8 cellular contexts compared by ENCODE assay signal in genomic region chr13:52012512-52012836, GRCh38. TPM values are rescaled to one million over a fixed set of nuclear protein-coding genes. Genes with fewer than 3 reads are reported as not detected.
DNase-seq lines count a peak whose midpoint lies in the region; ATAC-seq and TF ChIP-seq lines count a peak whose summit lies in the region.

No MANE protein-coding gene starts in this region.

- H3K27ac Mint-ChIP-seq in CD8-positive, alpha-beta memory T cell, result peak overlapping the region; percentile 50 to 99 (median 94)
- H3K27ac Mint-ChIP-seq in neural progenitor cell, result peak overlapping the region; percentile 98

- peaks cover 10 to 31% of the 10 kb centered on the region in 2 donors for H3K27me3 Mint-ChIP-seq in CD8-positive, alpha-beta memory T cell
- peaks cover 6% of the 10 kb centered on the region for H3K27me3 Mint-ChIP-seq in neural progenitor cell (ENCODE audit: insufficient read depth, low read depth)

- 0 to 2% methylated on average over 8 of the region's 8 CpGs for WGBS in ectodermal cell, 2 experiments

- H3K79me2 ChIP-seq in Loucy (ENCODE audit: insufficient read depth, low read length) (peaks cover 50% of the 10 kb centered on the region), neural progenitor cell (ENCODE audit: low read depth) (peaks cover 52% of the 10 kb centered on the region)

- H3K4me3 ChIP-seq in CD8-positive, alpha-beta memory T cell (ENCODE audit: low read length), result peak overlapping the region; percentile 93
- H3K4me3 ChIP-seq in Loucy (ENCODE audit: low read length, poor library complexity, severe bottlenecking) (peak overlapping the region; percentile 91), ectodermal cell (ENCODE audit: insufficient read depth, low read depth, low read length) (peak overlapping the region; percentile 89), neural progenitor cell (peak overlapping the region; percentile 92)

- H3K4me1 ChIP-seq in CD8-positive, alpha-beta memory T cell (ENCODE audit: insufficient read depth, low read length), result peaks cover 19% of the 10 kb centered on the region
- H3K4me1 ChIP-seq in Loucy (ENCODE audit: insufficient read depth, low read length, poor library complexity, severe bottlenecking) (peaks cover 19% of the 10 kb centered on the region), ectodermal cell (ENCODE audit: control insufficient read depth, insufficient read depth, low read length) (no peaks in the 10 kb centered on the region), neural progenitor cell (peaks cover 18% of the 10 kb centered on the region)

- H3K9ac ChIP-seq in Loucy (ENCODE audit: low read depth, low read length, poor library complexity, severe bottlenecking), result peak overlapping the region; percentile 82
- H3K9ac ChIP-seq in neural progenitor cell, result peak overlapping the region; percentile 86

- H3K9me2 ChIP-seq in Loucy (replicated peaks; ENCODE audit: low read depth, low read length), result no peaks in the 10 kb centered on the region

- peaks cover 25 to 52% (median 37%) of the 10 kb centered on the region in 3 donors for H3K4me1 Mint-ChIP-seq in CD8-positive, alpha-beta memory T cell
- peaks cover 20% of the 10 kb centered on the region for H3K4me1 Mint-ChIP-seq in neural progenitor cell

- H3K27me3 ChIP-seq in CD8-positive, alpha-beta memory T cell (ENCODE audit: insufficient read depth, low read length, poor library complexity, severe bottlenecking), result peaks cover 4% of the 10 kb centered on the region
- peaks cover 20% of the 10 kb centered on the region for H3K27me3 ChIP-seq in Loucy (ENCODE audit: insufficient read depth, low read length, poor library complexity, severe bottlenecking)
- H3K27me3 ChIP-seq in ectodermal cell (ENCODE audit: control insufficient read depth, insufficient read depth, low read length, poor library complexity, severe bottlenecking), result peaks cover 25% of the 10 kb centered on the region
- H3K27me3 ChIP-seq in neural progenitor cell, result peaks cover 20% of the 10 kb centered on the region

- H3F3A ChIP-seq in Loucy (ENCODE audit: low read depth) (no peaks in the 10 kb centered on the region), neural progenitor cell (ENCODE audit: low read depth) (no peaks in the 10 kb centered on the region)

- ATAC-seq in GM19467 (IDR thresholded peaks at IDR 0.05; ENCODE audit: unreplicated experiment), result no peak

- H4K20me1 ChIP-seq in Loucy (ENCODE audit: insufficient read depth, low read length, poor library complexity, severe bottlenecking), result peaks cover 12% of the 10 kb centered on the region
- H4K20me1 ChIP-seq in neural progenitor cell (ENCODE audit: low read depth), result peaks cover 3% of the 10 kb centered on the region

- TF ChIP-seq CTCF in Loucy (conservative IDR thresholded peaks at IDR 0.05; ENCODE audit: low read length), result no peak
- no peak for TF ChIP-seq CTCF in neural progenitor cell (IDR thresholded peaks at IDR 0.05)

- no peaks in the 10 kb centered on the region for H3K36me3 ChIP-seq in CD8-positive, alpha-beta memory T cell (ENCODE audit: insufficient read depth, low read length)
- H3K36me3 ChIP-seq in Loucy (ENCODE audit: insufficient read depth, low read length) (no peaks in the 10 kb centered on the region), ectodermal cell (ENCODE audit: control insufficient read depth, insufficient read depth, low read length) (peaks cover 3% of the 10 kb centered on the region), neural progenitor cell (no peaks in the 10 kb centered on the region)

- peaks cover 0 to 27% (median 6%) of the 10 kb centered on the region in 3 donors for H3K36me3 Mint-ChIP-seq in CD8-positive, alpha-beta memory T cell
- peaks cover 25% of the 10 kb centered on the region for H3K36me3 Mint-ChIP-seq in neural progenitor cell

- intact Hi-C loops in posterior vena cava (cut with DNase I), result loop anchor here (5.0 to 10.0 kb wide), 2 partner anchors 112 to 115 kb away; partner anchors contain the start of gene NEK5 (in 2 of the 2)

- H3K27ac ChIP-seq in CD8-positive, alpha-beta memory T cell (ENCODE audit: low read depth, low read length), result peak overlapping the region; percentile 64
- H3K27ac ChIP-seq in ectodermal cell (ENCODE audit: insufficient read depth, low read depth, low read length, poor library complexity, severe bottlenecking) (peak overlapping the region; percentile 40), neural progenitor cell (peak overlapping the region; percentile 76)

- H2AFZ ChIP-seq in Loucy (ENCODE audit: low read length) (peak overlapping the region; percentile 91), neural progenitor cell (replicated peaks) (peak overlapping the region; percentile 91)

- peak overlapping the region; percentile 96 to 100 (median 99) for H3K4me3 Mint-ChIP-seq in CD8-positive, alpha-beta memory T cell
- peak overlapping the region; percentile 99 for H3K4me3 Mint-ChIP-seq in neural progenitor cell

- H3K4me2 ChIP-seq in Loucy (ENCODE audit: low read depth, low read length, poor library complexity, severe bottlenecking), result peak overlapping the region; percentile 88
- peak overlapping the region; percentile 97 for H3K4me2 ChIP-seq in neural progenitor cell

- DNase-seq in CD8-positive, alpha-beta memory T cell, result no peak
- DNase-seq in neural progenitor cell (ENCODE audit: low spot score) (no peak), posterior vena cava (ENCODE audit: low spot score) (no peak), dermis blood vessel endothelial cell (no peak), kidney tubule cell (ENCODE audit: low spot score) (no peak)

- no peaks in the 10 kb centered on the region for H3K9me3 Mint-ChIP-seq in CD8-positive, alpha-beta memory T cell
- H3K9me3 Mint-ChIP-seq in neural progenitor cell, result peaks cover 6% of the 10 kb centered on the region

- CTCF ChIA-PET in CD8-positive, alpha-beta memory T cell (lab: Charles Lee), result interaction anchor here (0.7 to 1.9 kb wide), 7 partner anchors 9 to 438 kb away, joined by 3 to 5 read pairs (median 5); no protein-coding TSS in a partner anchor

- no peaks in the 10 kb centered on the region for H3K9me3 ChIP-seq in CD8-positive, alpha-beta memory T cell (ENCODE audit: low read length)
- no peaks in the 10 kb centered on the region for H3K9me3 ChIP-seq in Loucy (ENCODE audit: insufficient read depth, low read depth, low read length)
- no peaks in the 10 kb centered on the region for H3K9me3 ChIP-seq in ectodermal cell (ENCODE audit: control insufficient read depth, low read length)
- H3K9me3 ChIP-seq in neural progenitor cell (ENCODE audit: low read depth), result no peaks in the 10 kb centered on the region

- POLR2A ChIA-PET in CD8-positive, alpha-beta memory T cell (lab: Charles Lee), result interaction anchor here (0.6 to 1.1 kb wide), 4 partner anchors 9 to 559 kb away, joined by 3 to 4 read pairs (median 4); partner anchors contain the start of gene NEK3

RNA-seq across cellular contexts. Expression of gene ALG11, which starts 0.3 kb away (rescaled TPM):
- total RNA-seq in CD8-positive, alpha-beta memory T cell, result 10 to 100 TPM; 30.3 to 32.5 TPM
- 28.7 TPM for polyA plus RNA-seq in CD8-positive, alpha-beta memory T cell
- polyA plus RNA-seq in ectodermal cell (2013, experiment 1 of 4), result 22.6 TPM
- polyA plus RNA-seq in ectodermal cell (2013, experiment 2 of 4), result 27.2 TPM
- polyA plus RNA-seq in ectodermal cell (2013, experiment 3 of 4), result 17.6 TPM
- 19.3 TPM for polyA plus RNA-seq in ectodermal cell (2013, experiment 4 of 4)
- total RNA-seq in neural progenitor cell (ENCODE audit: low replicate concordance) (32.8 and 44.6 TPM in 2 replicates), posterior vena cava (10 to 100 TPM; 27.1 to 34.9 TPM), dermis blood vessel endothelial cell (20.3 and 31.5 TPM in 2 replicates)

RNA-seq across cellular contexts. Expression of gene ATP7B, which starts 1.2 kb away (rescaled TPM):
- total RNA-seq in CD8-positive, alpha-beta memory T cell, result 1 to 10 TPM; 1.1 to 1.2 TPM
- 0.18 TPM for polyA plus RNA-seq in CD8-positive, alpha-beta memory T cell
- polyA plus RNA-seq in ectodermal cell (2013, experiment 1 of 4), result 10.8 TPM
- 9.8 TPM for polyA plus RNA-seq in ectodermal cell (2013, experiment 2 of 4)
- 8.2 TPM for polyA plus RNA-seq in ectodermal cell (2013, experiment 3 of 4)
- 9.3 TPM for polyA plus RNA-seq in ectodermal cell (2013, experiment 4 of 4)
- total RNA-seq in neural progenitor cell (ENCODE audit: low replicate concordance) (8.2 and 13.3 TPM in 2 replicates), posterior vena cava (1 to 10 TPM; 2.6 to 5.7 TPM), dermis blood vessel endothelial cell (6.1 and 12.3 TPM in 2 replicates)

RNA-seq across cellular contexts. Expression of gene UTP14C, which starts 12.0 kb away (rescaled TPM):
- total RNA-seq in CD8-positive, alpha-beta memory T cell, result 10 to 100 TPM; 11.4 to 13.3 TPM
- polyA plus RNA-seq in CD8-positive, alpha-beta memory T cell, result 3.3 TPM
- 25.4 TPM for polyA plus RNA-seq in ectodermal cell (2013, experiment 1 of 4)
- polyA plus RNA-seq in ectodermal cell (2013, experiment 2 of 4), result 28.9 TPM
- 20.7 TPM for polyA plus RNA-seq in ectodermal cell (2013, experiment 3 of 4)
- polyA plus RNA-seq in ectodermal cell (2013, experiment 4 of 4), result 23.2 TPM
- total RNA-seq in neural progenitor cell (ENCODE audit: low replicate concordance) (22.8 and 29.1 TPM in 2 replicates), posterior vena cava (10 to 100 TPM; 13.9 to 14.7 TPM), dermis blood vessel endothelial cell (14.6 and 17.3 TPM in 2 replicates)
